ENCODE assay signal across 10 cellular contexts in genomic region chrX:150731795-150732194, GRCh38. TPM values are rescaled to one million over a fixed set of nuclear protein-coding genes. Genes with fewer than 3 reads are reported as not detected.
DNase-seq lines count a peak whose midpoint lies in the region; ATAC-seq lines count a peak whose summit lies in the region.
"Had no signal": no experiment of that assay in that cellular context is flagged by ENCODE, and none has a peak within 500 bp of the region (broad histone marks: within the 10 kb centered on the region; RNA-seq: fewer than 3 reads in every experiment).

No MANE protein-coding gene starts in this region.

- CTCF ChIA-PET in CD8-positive, alpha-beta memory T cell (lab: Charles Lee), result no interaction called here

- peaks cover 12 to 26% (median 19%) of the 10 kb centered on the region in 3 donors for H3K4me1 Mint-ChIP-seq in CD8-positive, alpha-beta memory T cell

- H3K27me3 Mint-ChIP-seq in CD8-positive, alpha-beta memory T cell, result peaks cover 0 to 2% of the 10 kb centered on the region in 2 donors

- H3K27ac ChIP-seq in CD8-positive, alpha-beta memory T cell (ENCODE audit: low read depth, low read length), result no peak overlapping the region
- H3K27ac ChIP-seq: 22Rv1 had no signal

- peaks cover 33% of the 10 kb centered on the region for H3K36me3 ChIP-seq in CD8-positive, alpha-beta memory T cell (ENCODE audit: insufficient read depth, low read length)

- H3K27ac Mint-ChIP-seq in CD8-positive, alpha-beta memory T cell, result no peak overlapping the region

- H3K9me3 ChIP-seq in CD8-positive, alpha-beta memory T cell (ENCODE audit: low read length), result no peaks in the 10 kb centered on the region

- H3K9me3 Mint-ChIP-seq in CD8-positive, alpha-beta memory T cell, result no peaks in the 10 kb centered on the region

- H3K4me3 ChIP-seq in CD8-positive, alpha-beta memory T cell (ENCODE audit: low read length), result no peak overlapping the region

- H3K36me3 Mint-ChIP-seq in CD8-positive, alpha-beta memory T cell, result peaks cover 0 to 84% (median 8%) of the 10 kb centered on the region in 3 donors

- ATAC-seq in HG03095 (IDR thresholded peaks at IDR 0.05; ENCODE audit: unreplicated experiment), result no peak

- POLR2A ChIA-PET in CD8-positive, alpha-beta memory T cell (lab: Charles Lee), result no interaction called here

- H3K27me3 ChIP-seq in CD8-positive, alpha-beta memory T cell (ENCODE audit: insufficient read depth, low read length, poor library complexity, severe bottlenecking), result no peaks in the 10 kb centered on the region

- H3K4me1 ChIP-seq in CD8-positive, alpha-beta memory T cell (ENCODE audit: insufficient read depth, low read length), result no peaks in the 10 kb centered on the region

- peak; percentile 37 for DNase-seq in DMS 273 (lab: John Stamatoyannopoulos, UW; ENCODE audit: unreplicated experiment)
- DNase-seq in DMS 273 treated with DMSO at 0.1 percent for 48 hours (lab: John Stamatoyannopoulos, UW), result no peak
- peak; percentile 38 for DNase-seq in SIG-M5 treated with dmso at 0.1 percent for 504 hours (lab: John Stamatoyannopoulos, UW; ENCODE audit: unreplicated experiment)
- peak; percentile 93 for DNase-seq in fibroblast of gingiva (ENCODE audit: low read depth)
- peak; percentile 40 to 54 for DNase-seq in stimulated activated CD4-positive, alpha-beta T cell treated with anti-CD3 and anti-CD28 coated beads, Interleukin-4, amount 100 ng/mL, for 48 hours (ENCODE audit: low read depth in 2 of 2)
- no peak for DNase-seq in CD8-positive, alpha-beta memory T cell
- DNase-seq in NCI-H1417 (lab: John Stamatoyannopoulos, UW), result no peak
- DNase-seq: NCI-H2081 treated with DMSO at 0.1 percent for 48 hours had no signal

- H3K4me3 Mint-ChIP-seq in CD8-positive, alpha-beta memory T cell, result no peak overlapping the region

RNA-seq across cellular contexts. Expression of gene MTMR1, which starts 38.6 kb away (rescaled TPM):
- total RNA-seq in CD8-positive, alpha-beta memory T cell, result 10 to 100 TPM; 38.2 to 39.7 TPM
- 30.9 TPM for polyA plus RNA-seq in CD8-positive, alpha-beta memory T cell

Comparison
In these comparisons a context has a peak if more than half of its experiments do, and no peak if none do; other contexts are left out.
1. DNase-seq: peak in DMS 273 (single experiment), SIG-M5 treated with dmso at 0.1 percent for 504 hours (single experiment), fibroblast of gingiva (single experiment) and stimulated activated CD4-positive, alpha-beta T cell treated with anti-CD3 and anti-CD28 coated beads, Interleukin-4, amount 100 ng/mL, for 48 hours (2 of 2); none in DMS 273 treated with DMSO at 0.1 percent for 48 hours (single experiment), CD8-positive, alpha-beta memory T cell (0 of 5) and NCI-H1417 (0 of 3).